ENCODE assay signal across 1 cellular context in the genomic region with DNA sequence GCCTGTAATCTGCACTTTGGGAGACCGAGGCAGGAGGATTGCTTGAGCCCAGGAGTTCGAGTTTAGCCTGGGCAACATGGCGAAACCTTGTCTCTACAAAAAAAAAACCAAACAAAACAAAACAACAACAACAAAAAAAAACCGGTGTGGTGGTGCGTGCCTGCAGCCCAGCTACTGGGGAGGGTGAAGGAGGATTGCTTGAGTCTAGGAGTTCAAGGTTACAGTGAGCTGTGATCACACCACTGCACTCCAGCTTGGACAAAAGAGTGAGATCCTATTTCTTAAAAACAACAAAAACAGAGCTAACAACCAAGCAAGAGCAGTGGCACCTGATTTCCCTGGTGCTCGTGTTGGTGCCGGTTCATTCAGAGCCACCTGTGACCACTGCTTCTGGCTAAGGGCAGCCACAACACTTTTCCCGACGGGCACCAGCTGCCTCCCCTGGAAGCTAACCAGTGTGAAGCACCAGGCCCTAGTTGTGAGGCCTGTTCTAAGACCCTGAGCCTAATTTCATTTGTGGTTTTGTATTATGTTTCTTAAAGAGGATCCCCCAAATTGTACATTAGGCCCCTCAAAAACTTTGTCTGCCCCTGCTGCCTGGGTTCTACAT.
TF ChIP-seq lines count a peak whose summit lies in the region.

No MANE protein-coding gene starts in this region.

TF ChIP-seq in SK-N-SH, 30 proteins besides CTCF, POLR2A, EP300 and RAD21:
- TF ChIP-seq JUND (IDR thresholded peaks at IDR 0.05) (no peak), NRF1 (IDR thresholded peaks at IDR 0.05; ENCODE audit: low read depth, low read length) (no peak), MAX (IDR thresholded peaks at IDR 0.05; ENCODE audit: low read depth) (no peak), SMC3 (IDR thresholded peaks at IDR 0.05; ENCODE audit: low read depth, low read length) (no peak), PBX3 (IDR thresholded peaks at IDR 0.05) (no peak), POLR2AphosphoS5 (IDR thresholded peaks at IDR 0.05; ENCODE audit: low read depth, low read length) (no peak), RXRA (IDR thresholded peaks at IDR 0.05; ENCODE audit: borderline replicate concordance, low read depth) (no peak)
- TF ChIP-seq, protein P1, sequence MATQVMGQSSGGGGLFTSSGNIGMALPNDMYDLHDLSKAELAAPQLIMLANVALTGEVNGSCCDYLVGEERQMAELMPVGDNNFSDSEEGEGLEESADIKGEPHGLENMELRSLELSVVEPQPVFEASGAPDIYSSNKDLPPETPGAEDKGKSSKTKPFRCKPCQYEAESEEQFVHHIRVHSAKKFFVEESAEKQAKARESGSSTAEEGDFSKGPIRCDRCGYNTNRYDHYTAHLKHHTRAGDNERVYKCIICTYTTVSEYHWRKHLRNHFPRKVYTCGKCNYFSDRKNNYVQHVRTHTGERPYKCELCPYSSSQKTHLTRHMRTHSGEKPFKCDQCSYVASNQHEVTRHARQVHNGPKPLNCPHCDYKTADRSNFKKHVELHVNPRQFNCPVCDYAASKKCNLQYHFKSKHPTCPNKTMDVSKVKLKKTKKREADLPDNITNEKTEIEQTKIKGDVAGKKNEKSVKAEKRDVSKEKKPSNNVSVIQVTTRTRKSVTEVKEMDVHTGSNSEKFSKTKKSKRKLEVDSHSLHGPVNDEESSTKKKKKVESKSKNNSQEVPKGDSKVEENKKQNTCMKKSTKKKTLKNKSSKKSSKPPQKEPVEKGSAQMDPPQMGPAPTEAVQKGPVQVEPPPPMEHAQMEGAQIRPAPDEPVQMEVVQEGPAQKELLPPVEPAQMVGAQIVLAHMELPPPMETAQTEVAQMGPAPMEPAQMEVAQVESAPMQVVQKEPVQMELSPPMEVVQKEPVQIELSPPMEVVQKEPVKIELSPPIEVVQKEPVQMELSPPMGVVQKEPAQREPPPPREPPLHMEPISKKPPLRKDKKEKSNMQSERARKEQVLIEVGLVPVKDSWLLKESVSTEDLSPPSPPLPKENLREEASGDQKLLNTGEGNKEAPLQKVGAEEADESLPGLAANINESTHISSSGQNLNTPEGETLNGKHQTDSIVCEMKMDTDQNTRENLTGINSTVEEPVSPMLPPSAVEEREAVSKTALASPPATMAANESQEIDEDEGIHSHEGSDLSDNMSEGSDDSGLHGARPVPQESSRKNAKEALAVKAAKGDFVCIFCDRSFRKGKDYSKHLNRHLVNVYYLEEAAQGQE (IDR thresholded peaks at IDR 0.05; ENCODE audit: low read depth, low read length), result no peak
- TF ChIP-seq, protein P2, sequence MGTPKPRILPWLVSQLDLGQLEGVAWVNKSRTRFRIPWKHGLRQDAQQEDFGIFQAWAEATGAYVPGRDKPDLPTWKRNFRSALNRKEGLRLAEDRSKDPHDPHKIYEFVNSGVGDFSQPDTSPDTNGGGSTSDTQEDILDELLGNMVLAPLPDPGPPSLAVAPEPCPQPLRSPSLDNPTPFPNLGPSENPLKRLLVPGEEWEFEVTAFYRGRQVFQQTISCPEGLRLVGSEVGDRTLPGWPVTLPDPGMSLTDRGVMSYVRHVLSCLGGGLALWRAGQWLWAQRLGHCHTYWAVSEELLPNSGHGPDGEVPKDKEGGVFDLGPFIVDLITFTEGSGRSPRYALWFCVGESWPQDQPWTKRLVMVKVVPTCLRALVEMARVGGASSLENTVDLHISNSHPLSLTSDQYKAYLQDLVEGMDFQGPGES (IDR thresholded peaks at IDR 0.05; ENCODE audit: low read depth, low read length), result no peak
